In genomic region chr20:3781153-3781910, GRCh38 we compare ENCODE assay signal across 1 cellular context.
TF ChIP-seq lines count a peak whose summit lies in the region.

SPEF1 (minus strand) TSS chr20:3781448; CDS start chr20:3781287, 161 bp downstream.

TF ChIP-seq in GM12878, 131 proteins besides CTCF, POLR2A, EP300 and RAD21 (continued from another document):
- TF ChIP-seq CEBPZ (IDR thresholded peaks at IDR 0.05; ENCODE audit: low read depth, low read length) (no peak), HCFC1 (IDR thresholded peaks at IDR 0.05; ENCODE audit: low read length) (peak; percentile 83), CREM (IDR thresholded peaks at IDR 0.05; ENCODE audit: low read depth) (peak; percentile 22; the same call in 1 of the 2 replicates), BMI1 (IDR thresholded peaks at IDR 0.05; ENCODE audit: borderline replicate concordance) (peak; percentile 86), IKZF1 (conservative IDR thresholded peaks at IDR 0.05) (peak; percentile 83), SMC3 (IDR thresholded peaks at IDR 0.05; ENCODE audit: borderline replicate concordance, low read length) (peak; percentile 13; the same call in 1 of the 2 replicates), SIN3A (IDR thresholded peaks at IDR 0.05; ENCODE audit: low read depth, low read length) (peak; percentile 87), YY1 (IDR thresholded peaks at IDR 0.05; ENCODE audit: low read depth, low read length) (peak; percentile 99), CREB1 (IDR thresholded peaks at IDR 0.05; ENCODE audit: low read depth) (0 out of 2 replicates have a peak, but pooled peaks have one; percentile 9), HSF1 (IDR thresholded peaks at IDR 0.05; ENCODE audit: low read depth, low read length) (no peak), MAX (IDR thresholded peaks at IDR 0.05; ENCODE audit: low read depth, low read length) (peak; percentile 65; the same call in 1 of the 2 replicates), IRF4 (IDR thresholded peaks at IDR 0.05; ENCODE audit: low read depth, low read length) (no peak), IKZF2 (IDR thresholded peaks at IDR 0.05) (0 out of 4 replicates have a peak, but pooled peaks of 1 of the 2 experiments have one; percentile 45)
